Comparison of ENCODE assay signal across 19 cellular contexts in the genomic region with DNA sequence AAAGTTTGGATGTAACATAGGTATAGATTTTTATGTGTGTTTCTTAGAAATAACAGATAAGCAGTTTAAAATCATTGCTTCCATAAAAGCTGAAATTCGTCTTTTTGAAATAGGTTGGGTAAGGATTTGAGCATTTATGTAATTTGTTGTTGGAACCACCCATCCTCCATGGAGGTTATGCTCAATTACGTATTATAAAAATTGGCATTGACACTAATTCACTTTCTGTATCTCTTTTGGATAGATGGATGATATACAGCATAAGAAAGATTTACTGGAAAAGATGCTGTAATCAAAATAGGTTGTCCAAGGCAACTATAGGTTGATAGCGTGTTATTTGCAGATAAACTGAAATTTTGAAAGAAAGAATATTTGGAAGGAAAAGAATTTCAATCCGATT.
"Had no signal": no experiment of that assay in that cellular context is flagged by ENCODE, and none has a peak within 500 bp of the region (broad histone marks: within the 10 kb centered on the region; RNA-seq: fewer than 3 reads in every experiment).

No MANE protein-coding gene starts in this region.

- H3K36me3 Mint-ChIP-seq: neural progenitor cell had no signal

- H3K9me3 ChIP-seq: gastrocnemius medialis, psoas muscle, stomach, vagina had no signal

- DNase-seq: activated CD4-positive, alpha-beta T cell treated with anti-CD3 and anti-CD28 coated beads, Interleukin-2, amount 50 U/mL, for 4 hours; activated CD4-positive, CD25-positive, alpha-beta regulatory T cell treated with anti-CD3 and anti-CD28 coated beads, Interleukin-2, amount 50 U/mL, for 72 hours; activated CD8-positive, alpha-beta memory T cell treated with anti-CD3 and anti-CD28 coated beads, Interleukin-2, amount 50 U/mL, for 4 hours; activated naive CD4-positive, alpha-beta T cell treated with anti-CD3 and anti-CD28 coated beads, Interleukin-2, amount 50 U/mL, for 16 hours; activated T-cell treated with anti-CD3 and anti-CD28 coated beads, Interleukin-2, amount 50 U/mL, for 4 hours; amniotic stem cell; effector CD8-positive, alpha-beta T cell; gastrocnemius medialis; head of caudate nucleus; left ventricle myocardium superior; psoas muscle; right cardiac atrium; stomach; SW 1271; trophoblast cell had no signal

- H3K27me3 Mint-ChIP-seq: dendritic cell treated with granulocyte-macrophage colony-stimulating factor and Interleukin-4, amounts not matched to agents 40 ng/mL and 50 ng/mL, for 4 days had no signal

- ATAC-seq: esophagus mucosa, gastrocnemius medialis, left ventricle myocardium superior, psoas muscle, right cardiac atrium had no signal

- H3K27ac Mint-ChIP-seq: dendritic cell treated with granulocyte-macrophage colony-stimulating factor and Interleukin-4, amounts not matched to agents 40 ng/mL and 50 ng/mL, for 4 days; neural progenitor cell had no signal

- H3K9me3 Mint-ChIP-seq: activated T-cell treated with anti-CD3 and anti-CD28 coated beads, Interleukin-2, amount 50 U/mL, for 4 hours; dendritic cell treated with granulocyte-macrophage colony-stimulating factor and Interleukin-4, amounts not matched to agents 40 ng/mL and 50 ng/mL, for 4 days; neural progenitor cell had no signal

- H3K4me3 Mint-ChIP-seq: dendritic cell treated with granulocyte-macrophage colony-stimulating factor and Interleukin-4, amounts not matched to agents 40 ng/mL and 50 ng/mL, for 4 days; neural progenitor cell had no signal
